Comparison of ENCODE assay signal across 8 cellular contexts in the genomic region with DNA sequence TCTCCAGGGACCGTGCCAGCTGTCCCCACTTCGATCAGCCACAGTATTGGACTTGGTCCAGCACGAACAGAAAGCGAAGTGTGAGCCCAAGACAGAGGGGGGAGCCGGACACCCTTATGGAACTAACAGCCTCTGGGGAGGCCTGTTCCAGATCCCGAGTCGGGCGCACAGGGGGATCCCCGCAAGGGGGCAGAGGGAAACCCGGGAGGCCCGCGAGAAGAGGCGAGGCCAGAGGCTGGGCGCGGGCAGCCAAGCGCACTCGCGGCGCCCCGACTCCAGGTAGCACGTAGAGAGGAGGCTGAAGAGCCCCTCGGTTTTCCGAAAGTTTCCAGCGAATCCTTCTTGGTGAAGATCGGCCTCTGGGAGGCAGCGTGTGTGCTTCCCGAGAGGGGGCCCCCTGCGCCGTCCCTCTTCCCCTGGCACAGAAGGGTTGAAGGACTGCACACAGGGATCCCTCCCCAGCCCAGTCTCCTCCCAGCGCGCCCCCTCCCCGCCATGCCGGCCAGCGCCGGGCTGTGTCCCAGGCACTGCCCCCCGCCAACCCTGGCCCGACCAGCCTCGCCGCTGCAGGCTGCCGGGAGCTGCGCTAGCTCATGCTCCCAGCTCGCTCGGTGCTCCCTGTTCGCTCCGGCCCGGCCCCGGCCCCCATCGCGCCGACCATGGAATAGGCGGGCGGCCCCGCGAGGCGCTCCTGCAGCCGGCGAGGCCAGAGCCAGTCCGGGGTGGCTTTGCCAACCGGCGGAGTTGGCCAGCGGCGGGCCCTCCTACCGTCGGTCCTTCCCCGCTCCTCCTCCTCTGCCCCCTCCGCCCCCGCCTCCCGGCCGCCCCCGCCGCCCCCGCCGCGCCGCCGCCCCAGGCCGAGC. TPM values are rescaled to one million over a fixed set of nuclear protein-coding genes. Genes with fewer than 3 reads are reported as not detected.
A peak's percentile ranks its signal among the peaks of the same experiment; 100 is the strongest.
DNase-seq lines count a peak whose midpoint lies in the region; ATAC-seq, FAIRE-seq and TF ChIP-seq lines count a peak whose summit lies in the region.

No MANE protein-coding gene starts in this region.

- H3K4me1 ChIP-seq in neural progenitor cell (no peaks in the 10 kb centered on the region), OCI-LY7 (ENCODE audit: insufficient read depth, low read length, poor library complexity, severe bottlenecking) (no peaks in the 10 kb centered on the region)

- peak overlapping the region; percentile 82 for H3K4me3 Mint-ChIP-seq in neural progenitor cell

- H3K36me3 Mint-ChIP-seq in neural progenitor cell = no peaks in the 10 kb centered on the region

- H3K27me3 Mint-ChIP-seq in neural progenitor cell (ENCODE audit: insufficient read depth, low read depth) = peaks cover 23% of the 10 kb centered on the region

- H3K9me3 ChIP-seq in neural progenitor cell (ENCODE audit: low read depth) (no peaks in the 10 kb centered on the region), OCI-LY7 (ENCODE audit: low read length) (no peaks in the 10 kb centered on the region)

- CTCF ChIA-PET in OCI-LY7 (lab: Charles Lee; ENCODE audit: unreplicated experiment) = no interaction called here

- peak; percentile 8 for ATAC-seq in GM19351 (IDR thresholded peaks at IDR 0.05; ENCODE audit: unreplicated experiment)
- no peak for ATAC-seq in HG02678 (IDR thresholded peaks at IDR 0.05; ENCODE audit: unreplicated experiment)
- no peak for ATAC-seq in HG03521 (IDR thresholded peaks at IDR 0.05; ENCODE audit: unreplicated experiment)

- DNase-seq in NCI-H510A (lab: John Stamatoyannopoulos, UW) (peak; percentile 70), frontal cortex (ENCODE audit: low spot score in 2 of 2) (peak; percentile 48 to 52), neural progenitor cell (ENCODE audit: low spot score) (peak; percentile 66), RPMI8226 (no peak), OCI-LY7 (ENCODE audit: low spot score) (no peak)

- H3K36me3 ChIP-seq in neural progenitor cell (no peaks in the 10 kb centered on the region), OCI-LY7 (ENCODE audit: insufficient read depth, low read length) (no peaks in the 10 kb centered on the region)

- no TSS peak for BruUV-seq in OCI-LY7 (replicated peaks; lab: Mats Ljungman, UMichigan)

- H3K27ac Mint-ChIP-seq in neural progenitor cell = no peak overlapping the region

- no peaks in the 10 kb centered on the region for H3K4me1 Mint-ChIP-seq in neural progenitor cell

- H2AFZ ChIP-seq in neural progenitor cell (replicated peaks) (peak overlapping the region; percentile 89), OCI-LY7 (ENCODE audit: low read length) (no peak overlapping the region)

- no peaks in the 10 kb centered on the region for H3K9me3 Mint-ChIP-seq in neural progenitor cell

- H3K4me2 ChIP-seq in neural progenitor cell (peak overlapping the region; percentile 90), OCI-LY7 (ENCODE audit: low read length) (no peak overlapping the region)

- H3K4me3 ChIP-seq in neural progenitor cell (peak overlapping the region; percentile 65), OCI-LY7 (ENCODE audit: low read depth, low read length, poor library complexity, severe bottlenecking) (no peak overlapping the region)

- H3K79me2 ChIP-seq in neural progenitor cell (ENCODE audit: low read depth) (no peaks in the 10 kb centered on the region), OCI-LY7 (ENCODE audit: insufficient read depth, low read depth, low read length) (no peaks in the 10 kb centered on the region)

- no peak for FAIRE-seq in frontal cortex (lab: Jason Lieb, UNC)

- H3K9ac ChIP-seq in neural progenitor cell = no peak overlapping the region

- no peaks in the 10 kb centered on the region for H3F3A ChIP-seq in neural progenitor cell (ENCODE audit: low read depth)

- H3K27ac ChIP-seq in neural progenitor cell (no peak overlapping the region), OCI-LY7 (ENCODE audit: low read depth, low read length, poor library complexity, severe bottlenecking) (no peak overlapping the region)

- no peaks in the 10 kb centered on the region for H3K9me2 ChIP-seq in OCI-LY7 (ENCODE audit: insufficient read depth, low read length)

- TF ChIP-seq CTCF in neural progenitor cell (IDR thresholded peaks at IDR 0.05) (no peak), OCI-LY7 (conservative IDR thresholded peaks at IDR 0.05; ENCODE audit: low read length) (no peak)

- POLR2A ChIA-PET in OCI-LY7 (lab: Charles Lee) = no interaction called here

- peaks cover 60% of the 10 kb centered on the region for H3K27me3 ChIP-seq in neural progenitor cell

- H4K20me1 ChIP-seq in neural progenitor cell (ENCODE audit: low read depth) (no peaks in the 10 kb centered on the region), OCI-LY7 (ENCODE audit: insufficient read depth, low read length) (no peaks in the 10 kb centered on the region)

- intact Hi-C loops in OCI-LY7 (cut with micrococcal nuclease; ENCODE audit: unreplicated experiment) = no loop called here

RNA-seq across cellular contexts. Expression of a gene that starts 0.6 kb away (rescaled TPM):
- total RNA-seq in frontal cortex (13.5 TPM), neural progenitor cell (ENCODE audit: low replicate concordance) (0.21 and 0.31 TPM in 2 replicates), OCI-LY7 (2022) (not detected in 2 replicates)
- not detected in 2 replicates for total RNA-seq in OCI-LY7 (2014; rRNA removed; shearing (Covaris generic))

Comparison
In these comparisons a context has a peak if more than half of its experiments do, and no peak if none do; other contexts are left out.
1. DNase-seq: peak in NCI-H510A (single experiment), frontal cortex (2 of 2) and neural progenitor cell (single experiment); none in RPMI8226 (single experiment) and OCI-LY7 (single experiment).
2. RNA of a gene that starts 0.6 kb away (total RNA-seq): 13.5 TPM in frontal cortex (single experiment); 0.21 to 0.31 TPM in neural progenitor cell and not detected in OCI-LY7; every median in the first group is over 10 times any median in the second.